ENCODE assay signal across 17 cellular contexts in the genomic region with DNA sequence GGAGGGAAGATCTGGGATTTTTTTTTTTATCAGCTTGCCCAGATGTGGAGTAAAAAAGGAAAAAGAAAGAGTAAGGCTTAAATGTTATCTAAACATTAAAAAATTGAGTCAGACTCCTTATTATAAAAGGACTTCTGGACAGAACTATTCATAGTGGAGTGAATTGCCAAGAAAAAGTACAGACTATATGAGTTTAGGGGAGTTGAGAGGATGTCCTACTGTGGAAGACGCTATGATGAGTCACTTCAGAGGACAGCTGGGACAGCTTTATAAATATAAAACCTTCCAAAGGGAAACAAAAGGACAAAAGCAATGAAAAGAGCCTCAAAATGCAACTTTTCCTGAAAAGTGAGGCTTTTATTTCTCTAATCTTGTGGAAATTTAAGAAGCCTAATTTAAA.
"Had no signal": no experiment of that assay in that cellular context is flagged by ENCODE, and none has a peak within 500 bp of the region (broad histone marks: within the 10 kb centered on the region; RNA-seq: fewer than 3 reads in every experiment).

No MANE protein-coding gene starts in this region.

- ATAC-seq: activated T-cell treated with anti-CD3 and anti-CD28 coated beads, Interleukin-2, amount 50 U/mL, for 4 hours; effector memory CD8-positive, alpha-beta T cell; foreskin keratinocyte; naive thymus-derived CD4-positive, alpha-beta T cell; stimulated activated naive CD8-positive, alpha-beta T cell treated with anti-CD3 and anti-CD28 coated beads, Interleukin-15, amount 100 ng/mL, for 72 hours had no signal

- H3K27me3 ChIP-seq: testis had no signal

- H3K4me3 ChIP-seq: testis had no signal

- H3K9me3 ChIP-seq: testis had no signal

- H3K36me3 Mint-ChIP-seq: activated CD4-positive, alpha-beta memory T cell treated with anti-CD3 and anti-CD28 coated beads for 36 hours; activated naive CD8-positive, alpha-beta T cell treated with anti-CD3 and anti-CD28 coated beads for 36 hours; naive thymus-derived CD4-positive, alpha-beta T cell had no signal

- H3K4me1 Mint-ChIP-seq: activated naive CD8-positive, alpha-beta T cell treated with anti-CD3 and anti-CD28 coated beads for 36 hours; central memory CD8-positive, alpha-beta T cell; naive thymus-derived CD4-positive, alpha-beta T cell; stimulated activated naive CD8-positive, alpha-beta T cell treated with anti-CD3 and anti-CD28 coated beads, Interleukin-15, amount 100 ng/mL, for 72 hours had no signal

- H3K4me3 Mint-ChIP-seq: activated CD4-positive, alpha-beta memory T cell treated with anti-CD3 and anti-CD28 coated beads for 36 hours; activated naive CD8-positive, alpha-beta T cell treated with anti-CD3 and anti-CD28 coated beads for 36 hours; activated T-cell treated with anti-CD3 and anti-CD28 coated beads, Interleukin-2, amount 50 U/mL, for 4 hours; central memory CD8-positive, alpha-beta T cell; dendritic cell treated with granulocyte-macrophage colony-stimulating factor and Interleukin-4, amounts not matched to agents 40 ng/mL and 50 ng/mL, for 4 days; effector memory CD8-positive, alpha-beta T cell; naive thymus-derived CD4-positive, alpha-beta T cell; stimulated activated naive CD8-positive, alpha-beta T cell treated with anti-CD3 and anti-CD28 coated beads, Interleukin-15, amount 100 ng/mL, for 72 hours had no signal

- H3K27me3 Mint-ChIP-seq: activated CD4-positive, alpha-beta memory T cell treated with anti-CD3 and anti-CD28 coated beads for 36 hours; activated naive CD8-positive, alpha-beta T cell treated with anti-CD3 and anti-CD28 coated beads for 36 hours; central memory CD8-positive, alpha-beta T cell; dendritic cell treated with granulocyte-macrophage colony-stimulating factor and Interleukin-4, amounts not matched to agents 40 ng/mL and 50 ng/mL, for 4 days; effector memory CD8-positive, alpha-beta T cell; naive thymus-derived CD4-positive, alpha-beta T cell; stimulated activated naive CD8-positive, alpha-beta T cell treated with anti-CD3 and anti-CD28 coated beads, Interleukin-15, amount 100 ng/mL, for 72 hours had no signal

- H3K27ac ChIP-seq: foreskin keratinocyte, testis, VCaP had no signal

- H3K4me1 ChIP-seq: foreskin keratinocyte, testis had no signal

- H3K9me3 Mint-ChIP-seq: activated CD4-positive, alpha-beta memory T cell treated with anti-CD3 and anti-CD28 coated beads for 36 hours; activated naive CD8-positive, alpha-beta T cell treated with anti-CD3 and anti-CD28 coated beads for 36 hours; activated T-cell treated with anti-CD3 and anti-CD28 coated beads, Interleukin-2, amount 50 U/mL, for 4 hours; dendritic cell treated with granulocyte-macrophage colony-stimulating factor and Interleukin-4, amounts not matched to agents 40 ng/mL and 50 ng/mL, for 4 days; stimulated activated naive CD8-positive, alpha-beta T cell treated with anti-CD3 and anti-CD28 coated beads, Interleukin-15, amount 100 ng/mL, for 72 hours had no signal

- DNase-seq: activated CD4-positive, alpha-beta memory T cell treated with anti-CD3 and anti-CD28 coated beads for 36 hours; activated gamma-delta T cell; activated naive CD8-positive, alpha-beta T cell treated with anti-CD3 and anti-CD28 coated beads for 36 hours; activated T-cell treated with anti-CD3 and anti-CD28 coated beads, Interleukin-2, amount 50 U/mL, for 4 hours; effector memory CD8-positive, alpha-beta T cell; erythroblast; foreskin keratinocyte; head of caudate nucleus; naive thymus-derived CD4-positive, alpha-beta T cell; occipital lobe; stimulated activated CD4-positive, alpha-beta T cell treated with anti-CD3 and anti-CD28 coated beads, Interleukin-4, amount 100 ng/mL, for 4 hours; stimulated activated naive CD8-positive, alpha-beta T cell treated with anti-CD3 and anti-CD28 coated beads, Interleukin-15, amount 100 ng/mL, for 72 hours; T-helper 9 cell; testis had no signal

- H3K27ac Mint-ChIP-seq: activated CD4-positive, alpha-beta memory T cell treated with anti-CD3 and anti-CD28 coated beads for 36 hours; activated naive CD8-positive, alpha-beta T cell treated with anti-CD3 and anti-CD28 coated beads for 36 hours; dendritic cell treated with granulocyte-macrophage colony-stimulating factor and Interleukin-4, amounts not matched to agents 40 ng/mL and 50 ng/mL, for 4 days; effector memory CD8-positive, alpha-beta T cell; naive thymus-derived CD4-positive, alpha-beta T cell; stimulated activated naive CD8-positive, alpha-beta T cell treated with anti-CD3 and anti-CD28 coated beads, Interleukin-15, amount 100 ng/mL, for 72 hours had no signal
